Comparison of ENCODE assay signal across 23 cellular contexts in the genomic region with DNA sequence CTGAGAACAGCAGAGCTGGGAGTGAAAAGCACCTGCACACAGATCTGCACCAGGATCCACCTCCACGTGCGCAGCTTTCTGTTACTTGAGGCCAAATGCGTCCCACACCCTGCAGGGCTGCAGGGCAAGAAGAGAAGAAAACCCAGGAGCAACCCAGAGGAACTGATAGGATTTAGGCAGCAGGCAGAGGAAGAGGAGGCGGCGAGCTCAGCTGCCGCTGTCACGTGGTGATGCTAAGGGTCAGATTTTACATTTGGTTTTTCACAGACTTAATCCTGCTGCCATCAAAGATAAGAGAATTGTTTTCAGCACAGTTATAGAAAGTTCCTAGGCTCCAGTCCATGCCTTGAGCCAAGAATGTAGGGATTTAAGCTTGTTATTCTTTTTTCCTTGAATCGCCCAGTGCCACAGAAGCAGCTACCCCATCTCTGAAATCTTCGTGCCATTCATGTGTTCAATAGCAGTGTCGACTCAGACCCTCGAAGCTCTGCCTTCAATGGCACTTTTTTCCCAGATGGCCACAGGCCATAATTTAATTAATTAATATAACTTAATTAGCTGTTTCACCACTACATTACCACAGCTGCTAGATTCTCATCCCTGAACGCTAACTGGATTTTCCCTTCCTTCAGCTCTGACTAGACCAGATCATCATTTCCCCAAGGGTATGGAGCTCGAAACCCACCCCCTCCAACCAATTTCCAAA.
"Had no signal": no experiment of that assay in that cellular context is flagged by ENCODE, and none has a peak within 500 bp of the region (broad histone marks: within the 10 kb centered on the region; RNA-seq: fewer than 3 reads in every experiment).

No MANE protein-coding gene starts in this region.

- H3K9me3 ChIP-seq: left ventricle myocardium inferior, psoas muscle, right atrium auricular region, spleen, tibial nerve had no signal

- H3K9ac ChIP-seq: parathyroid adenoma had no signal

- DNase-seq: activated CD4-positive, alpha-beta T cell treated with anti-CD3 and anti-CD28 coated beads for 48 hours; activated CD4-positive, alpha-beta T cell treated with anti-CD3 and anti-CD28 coated beads, Interleukin-2, amount 50 U/mL, for 48 hours; activated CD8-positive, alpha-beta memory T cell treated with anti-CD3 and anti-CD28 coated beads for 24 hours; activated gamma-delta T cell treated with Interleukin-2 at 50 U/mL for 16 hours; activated naive CD4-positive, alpha-beta T cell treated with anti-CD3 and anti-CD28 coated beads, Interleukin-2, amount 50 U/mL, for 16 hours; activated T-cell treated with anti-CD3 and anti-CD28 coated beads, Interleukin-2, amount 50 U/mL, for 1 hour; amniotic stem cell; central memory CD4-positive, alpha-beta T cell; foreskin keratinocyte; left ventricle myocardium inferior; mesendoderm; natural killer cell; psoas muscle; stimulated activated CD4-positive, alpha-beta T cell treated with anti-CD3 and anti-CD28 coated beads, Interleukin-2, amount 100 ng/mL, for 48 hours; stimulated activated naive CD4-positive, alpha-beta T cell treated with Interleukin-2 at 50 U/mL for 16 hours had no signal

- H3K4me3 ChIP-seq: left ventricle myocardium inferior, lung, psoas muscle, right atrium auricular region, spleen, tibial nerve had no signal

- H3K4me1 ChIP-seq: foreskin keratinocyte, parathyroid adenoma, right atrium auricular region, tibial nerve had no signal

- H3K27me3 ChIP-seq: foreskin keratinocyte, right atrium auricular region, spleen, tibial nerve had no signal

- H3K36me3 ChIP-seq: left ventricle myocardium inferior, right atrium auricular region, spleen, tibial nerve had no signal

- ATAC-seq: activated CD4-positive, CD25-positive, alpha-beta regulatory T cell treated with anti-CD3 and anti-CD28 coated beads, Interleukin-2, amount 50 U/mL, for 24 hours; esophagus mucosa; foreskin keratinocyte; natural killer cell; psoas muscle had no signal

- H3K27ac ChIP-seq: foreskin keratinocyte, left ventricle myocardium inferior, parathyroid adenoma, psoas muscle, right atrium auricular region, spleen, tibial nerve, VCaP had no signal

- H3K79me2 ChIP-seq: parathyroid adenoma had no signal

- H2AFZ ChIP-seq: parathyroid adenoma had no signal
